In genomic region chr1:9315411-9316079, GRCh38 we compare ENCODE assay signal across 8 cellular contexts. TPM values are rescaled to one million over a fixed set of nuclear protein-coding genes. Genes with fewer than 3 reads are reported as not detected.
A peak's percentile ranks its signal among the peaks of the same experiment; 100 is the strongest.
DNase-seq lines count a peak whose midpoint lies in the region; ATAC-seq and TF ChIP-seq lines count a peak whose summit lies in the region.

No MANE protein-coding gene starts in this region.

- ATAC-seq in GM23338 (no peak), HG02870 (IDR thresholded peaks at IDR 0.05; ENCODE audit: unreplicated experiment) (no peak), GM21390 (IDR thresholded peaks at IDR 0.05; ENCODE audit: unreplicated experiment) (no peak)
- ATAC-seq in activated CD8-positive, alpha-beta T cell treated with anti-CD3 and anti-CD28 coated beads, Interleukin-2, amount 10 ng/mL, durations not matched to agents 7 days and 5 days = peak; percentile 25

- H3K4me2 ChIP-seq in GM23338 = no peak overlapping the region

- peaks cover 14% of the 10 kb centered on the region for H3K4me1 ChIP-seq in GM23338 (ENCODE audit: insufficient read depth)

- H4K20me1 ChIP-seq in GM23338 (replicated peaks; ENCODE audit: insufficient read depth) = no peaks in the 10 kb centered on the region

- no peaks in the 10 kb centered on the region for H3K36me3 ChIP-seq in GM23338 (ENCODE audit: insufficient read depth)

- no peak overlapping the region for H3K4me3 Mint-ChIP-seq in GM23338
- no peak overlapping the region for H3K4me3 Mint-ChIP-seq in activated CD8-positive, alpha-beta T cell treated with anti-CD3 and anti-CD28 coated beads, Interleukin-2, amount 10 ng/mL, durations not matched to agents 7 days and 5 days

- no peak overlapping the region for H3K4me3 ChIP-seq in GM23338

- no peak overlapping the region for H2AFZ ChIP-seq in GM23338

- H3K27ac ChIP-seq in GM23338 (ENCODE audit: low read depth) = no peak overlapping the region

- H3K27me3 ChIP-seq in GM23338 (ENCODE audit: insufficient read depth) = no peaks in the 10 kb centered on the region

- H3K9me2 ChIP-seq in GM23338 (ENCODE audit: insufficient read depth) = no peaks in the 10 kb centered on the region

- H3K27me3 Mint-ChIP-seq in GM23338 (ENCODE audit: insufficient read depth, low read depth, poor library complexity) = peaks cover 17% of the 10 kb centered on the region
- H3K27me3 Mint-ChIP-seq in activated CD8-positive, alpha-beta T cell treated with anti-CD3 and anti-CD28 coated beads, Interleukin-2, amount 10 ng/mL, durations not matched to agents 7 days and 5 days (ENCODE audit: low read depth) = no peaks in the 10 kb centered on the region

- H3K36me3 Mint-ChIP-seq in GM23338 (ENCODE audit: low read depth) = no peaks in the 10 kb centered on the region
- H3K36me3 Mint-ChIP-seq in activated CD8-positive, alpha-beta T cell treated with anti-CD3 and anti-CD28 coated beads, Interleukin-2, amount 10 ng/mL, durations not matched to agents 7 days and 5 days (ENCODE audit: low read depth) = no peaks in the 10 kb centered on the region

- POLR2A ChIA-PET in activated CD8-positive, alpha-beta T cell treated with anti-CD3 and anti-CD28 coated beads, Interleukin-2, amount 10 ng/mL, durations not matched to agents 7 days and 5 days (lab: Charles Lee) = interaction anchor here (0.5 to 0.7 kb wide), 2 partner anchors 113 to 1697 kb away, joined by 3 to 4 read pairs; partner anchors contain the start of gene TARDBP

- peaks cover 23% of the 10 kb centered on the region for H3K4me1 Mint-ChIP-seq in GM23338
- H3K4me1 Mint-ChIP-seq in activated CD8-positive, alpha-beta T cell treated with anti-CD3 and anti-CD28 coated beads, Interleukin-2, amount 10 ng/mL, durations not matched to agents 7 days and 5 days (ENCODE audit: low read depth) = peaks cover 30% of the 10 kb centered on the region

- no peaks in the 10 kb centered on the region for H3F3A ChIP-seq in GM23338 (replicated peaks; ENCODE audit: low read depth)

- H3K9me3 Mint-ChIP-seq in GM23338 = no peaks in the 10 kb centered on the region; the same call in 2 of the 3 replicates
- no peaks in the 10 kb centered on the region for H3K9me3 Mint-ChIP-seq in activated CD8-positive, alpha-beta T cell treated with anti-CD3 and anti-CD28 coated beads, Interleukin-2, amount 10 ng/mL, durations not matched to agents 7 days and 5 days (ENCODE audit: insufficient read depth)

- H3K79me2 ChIP-seq in GM23338 (replicated peaks; ENCODE audit: insufficient read depth) = no peaks in the 10 kb centered on the region

- peak overlapping the region; percentile 85 for H3K27ac Mint-ChIP-seq in GM23338
- no peak overlapping the region for H3K27ac Mint-ChIP-seq in activated CD8-positive, alpha-beta T cell treated with anti-CD3 and anti-CD28 coated beads, Interleukin-2, amount 10 ng/mL, durations not matched to agents 7 days and 5 days

- CTCF ChIA-PET in activated CD8-positive, alpha-beta T cell treated with anti-CD3 and anti-CD28 coated beads, Interleukin-2, amount 10 ng/mL, durations not matched to agents 7 days and 5 days (lab: Charles Lee) = interaction anchor here (1.1 kb wide), 1 partner anchor 26 kb away, joined by 4 read pairs; no protein-coding TSS in a partner anchor

- DNase-seq in GM23338 (ENCODE audit: low spot score) (no peak), fibroblast of peridontal ligament (ENCODE audit: extremely low read depth) (peak; percentile 92), MV-4-11 (lab: John Stamatoyannopoulos, UW) (no peak), NCI-H1694 treated with DMSO at 0.1 percent for 48 hours (lab: John Stamatoyannopoulos, UW) (no peak)
- peak; percentile 42 for DNase-seq in activated CD8-positive, alpha-beta T cell treated with anti-CD3 and anti-CD28 coated beads, Interleukin-2, amount 10 ng/mL, durations not matched to agents 7 days and 5 days
- peak; percentile 84 for DNase-seq in stimulated activated CD8-positive, alpha-beta memory T cell treated with anti-CD3 and anti-CD28 coated beads, Interleukin-4, amount 100 ng/mL, for 48 hours

- TF ChIP-seq CTCF in GM23338 (conservative IDR thresholded peaks at IDR 0.05; ENCODE audit: low read depth in 2 of 2) = no peak

TF ChIP-seq in GM23338, 12 proteins besides CTCF, POLR2A, EP300 and RAD21 (continues in another document):
- TF ChIP-seq EZH2phosphoT487 (IDR thresholded peaks at IDR 0.05; ENCODE audit: unreplicated experiment) (no peak), STAT1 (IDR thresholded peaks at IDR 0.05; ENCODE audit: unreplicated experiment) (no peak), ZNF331 (CRISPR knock-in tag; IDR thresholded peaks at IDR 0.05; ENCODE audit: low read depth) (no peak), POLR2AphosphoS5 (IDR thresholded peaks at IDR 0.05; ENCODE audit: low read depth) (no peak), ZNF114 (CRISPR knock-in tag; IDR thresholded peaks at IDR 0.05) (no peak)
- TF ChIP-seq, protein P1, sequence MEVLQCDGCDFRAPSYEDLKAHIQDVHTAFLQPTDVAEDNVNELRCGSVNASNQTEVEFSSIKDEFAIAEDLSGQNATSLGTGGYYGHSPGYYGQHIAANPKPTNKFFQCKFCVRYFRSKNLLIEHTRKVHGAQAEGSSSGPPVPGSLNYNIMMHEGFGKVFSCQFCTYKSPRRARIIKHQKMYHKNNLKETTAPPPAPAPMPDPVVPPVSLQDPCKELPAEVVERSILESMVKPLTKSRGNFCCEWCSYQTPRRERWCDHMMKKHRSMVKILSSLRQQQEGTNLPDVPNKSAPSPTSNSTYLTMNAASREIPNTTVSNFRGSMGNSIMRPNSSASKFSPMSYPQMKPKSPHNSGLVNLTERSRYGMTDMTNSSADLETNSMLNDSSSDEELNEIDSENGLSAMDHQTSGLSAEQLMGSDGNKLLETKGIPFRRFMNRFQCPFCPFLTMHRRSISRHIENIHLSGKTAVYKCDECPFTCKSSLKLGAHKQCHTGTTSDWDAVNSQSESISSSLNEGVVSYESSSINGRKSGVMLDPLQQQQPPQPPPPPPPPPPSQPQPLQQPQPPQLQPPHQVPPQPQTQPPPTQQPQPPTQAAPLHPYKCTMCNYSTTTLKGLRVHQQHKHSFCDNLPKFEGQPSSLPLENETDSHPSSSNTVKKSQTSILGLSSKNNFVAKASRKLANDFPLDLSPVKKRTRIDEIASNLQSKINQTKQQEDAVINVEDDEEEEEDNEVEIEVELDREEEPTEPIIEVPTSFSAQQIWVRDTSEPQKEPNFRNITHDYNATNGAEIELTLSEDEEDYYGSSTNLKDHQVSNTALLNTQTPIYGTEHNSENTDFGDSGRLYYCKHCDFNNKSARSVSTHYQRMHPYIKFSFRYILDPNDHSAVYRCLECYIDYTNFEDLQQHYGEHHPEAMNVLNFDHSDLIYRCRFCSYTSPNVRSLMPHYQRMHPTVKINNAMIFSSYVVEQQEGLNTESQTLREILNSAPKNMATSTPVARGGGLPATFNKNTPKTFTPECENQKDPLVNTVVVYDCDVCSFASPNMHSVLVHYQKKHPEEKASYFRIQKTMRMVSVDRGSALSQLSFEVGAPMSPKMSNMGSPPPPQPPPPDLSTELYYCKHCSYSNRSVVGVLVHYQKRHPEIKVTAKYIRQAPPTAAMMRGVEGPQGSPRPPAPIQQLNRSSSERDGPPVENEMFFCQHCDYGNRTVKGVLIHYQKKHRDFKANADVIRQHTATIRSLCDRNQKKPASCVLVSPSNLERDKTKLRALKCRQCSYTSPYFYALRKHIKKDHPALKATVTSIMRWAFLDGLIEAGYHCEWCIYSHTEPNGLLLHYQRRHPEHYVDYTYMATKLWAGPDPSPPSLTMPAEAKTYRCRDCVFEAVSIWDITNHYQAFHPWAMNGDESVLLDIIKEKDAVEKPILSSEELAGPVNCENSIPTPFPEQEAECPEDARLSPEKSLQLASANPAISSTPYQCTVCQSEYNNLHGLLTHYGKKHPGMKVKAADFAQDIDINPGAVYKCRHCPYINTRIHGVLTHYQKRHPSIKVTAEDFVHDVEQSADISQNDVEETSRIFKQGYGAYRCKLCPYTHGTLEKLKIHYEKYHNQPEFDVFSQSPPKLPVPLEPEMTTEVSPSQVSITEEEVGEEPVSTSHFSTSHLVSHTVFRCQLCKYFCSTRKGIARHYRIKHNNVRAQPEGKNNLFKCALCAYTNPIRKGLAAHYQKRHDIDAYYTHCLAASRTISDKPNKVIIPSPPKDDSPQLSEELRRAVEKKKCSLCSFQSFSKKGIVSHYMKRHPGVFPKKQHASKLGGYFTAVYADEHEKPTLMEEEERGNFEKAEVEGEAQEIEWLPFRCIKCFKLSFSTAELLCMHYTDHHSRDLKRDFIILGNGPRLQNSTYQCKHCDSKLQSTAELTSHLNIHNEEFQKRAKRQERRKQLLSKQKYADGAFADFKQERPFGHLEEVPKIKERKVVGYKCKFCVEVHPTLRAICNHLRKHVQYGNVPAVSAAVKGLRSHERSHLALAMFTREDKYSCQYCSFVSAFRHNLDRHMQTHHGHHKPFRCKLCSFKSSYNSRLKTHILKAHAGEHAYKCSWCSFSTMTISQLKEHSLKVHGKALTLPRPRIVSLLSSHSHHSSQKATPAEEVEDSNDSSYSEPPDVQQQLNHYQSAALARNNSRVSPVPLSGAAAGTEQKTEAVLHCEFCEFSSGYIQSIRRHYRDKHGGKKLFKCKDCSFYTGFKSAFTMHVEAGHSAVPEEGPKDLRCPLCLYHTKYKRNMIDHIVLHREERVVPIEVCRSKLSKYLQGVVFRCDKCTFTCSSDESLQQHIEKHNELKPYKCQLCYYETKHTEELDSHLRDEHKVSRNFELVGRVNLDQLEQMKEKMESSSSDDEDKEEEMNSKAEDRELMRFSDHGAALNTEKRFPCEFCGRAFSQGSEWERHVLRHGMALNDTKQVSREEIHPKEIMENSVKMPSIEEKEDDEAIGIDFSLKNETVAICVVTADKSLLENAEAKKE (CRISPR knock-in tag; IDR thresholded peaks at IDR 0.05) = no peak

RNA-seq across cellular contexts. Expression of gene SPSB1, which starts 22.9 kb away (rescaled TPM):
- 6.8 and 7.6 TPM in 2 replicates for total RNA-seq in GM23338 (2014; rRNA removed; shearing (Covaris generic))
- polyA plus RNA-seq in GM23338 (2016; fragmentation: Nextera tagmentation; extraction: Ambion mirVana) = 2.1 and 2.4 TPM in 2 replicates
- total RNA-seq in activated CD8-positive, alpha-beta T cell treated with anti-CD3 and anti-CD28 coated beads, Interleukin-2, amount 10 ng/mL, durations not matched to agents 7 days and 5 days = 1 to 10 TPM; 1.1 TPM

Comparison
In these comparisons a context has a peak if more than half of its experiments do, and no peak if none do; other contexts are left out.
1. DNase-seq: peak in activated CD8-positive, alpha-beta T cell treated with anti-CD3 and anti-CD28 coated beads, Interleukin-2, amount 10 ng/mL, durations not matched to agents 7 days and 5 days (single experiment), fibroblast of peridontal ligament (single experiment) and stimulated activated CD8-positive, alpha-beta memory T cell treated with anti-CD3 and anti-CD28 coated beads, Interleukin-4, amount 100 ng/mL, for 48 hours (single experiment); none in GM23338 (single experiment), MV-4-11 (single experiment) and NCI-H1694 treated with DMSO at 0.1 percent for 48 hours (single experiment).